8 cellular contexts compared by ENCODE assay signal in genomic region chr18:80147037-80147417, GRCh38. TPM values are rescaled to one million over a fixed set of nuclear protein-coding genes. Genes with fewer than 3 reads are reported as not detected.
A peak's percentile ranks its signal among the peaks of the same experiment; 100 is the strongest.
DNase-seq lines count a peak whose midpoint lies in the region; ATAC-seq, FAIRE-seq and TF ChIP-seq lines count a peak whose summit lies in the region.

No MANE protein-coding gene starts in this region.

- DNase-seq in A549 (ENCODE audit: low read depth in 1 of 2, low spot score in 1 of 2) (no peak), astrocyte of the cerebellum (ENCODE audit: low read depth) (no peak), lower leg skin (ENCODE audit: low spot score in 2 of 2) (no peak), hypothalamus (lab: John Stamatoyannopoulos, UW) (no peak), NCI-H2029 treated with DMSO at 0.1 percent for 48 hours (lab: John Stamatoyannopoulos, UW) (no peak), islet precursor cell (no peak)

- peak overlapping the region; percentile 64 for H3K4me2 ChIP-seq in A549

- CTCF ChIA-PET in A549 (lab: Yijun Ruan, JAX): interaction anchor here (1.5 to 1.6 kb wide), 2 partner anchors 10 kb away, joined by 7 read pairs; no protein-coding TSS in a partner anchor

- POLR2A ChIA-PET in A549 (lab: Yijun Ruan, JAX): interaction anchor here (0.9 to 1.3 kb wide), 2 partner anchors 14 to 158 kb away, joined by 3 read pairs; no protein-coding TSS in a partner anchor

- in situ Hi-C loops in astrocyte of the cerebellum (cut with HindIII; ENCODE audit: low sequenced_read_pairs): no loop called here

- FAIRE-seq in A549 (lab: Jason Lieb, UNC): no peak

- ATAC-seq in A549: peak; percentile 27 to 53; a peak in 4 of 6 replicates
- ATAC-seq in GM18867 (IDR thresholded peaks at IDR 0.05; ENCODE audit: unreplicated experiment): peak; percentile 29
- peak; percentile 37 for ATAC-seq in HG03280 (IDR thresholded peaks at IDR 0.05; ENCODE audit: unreplicated experiment)

- TF ChIP-seq EP300 in A549 (IDR thresholded peaks at IDR 0.05): no peak

- WGBS in A549 (ENCODE audit: missing lambda C conversion rate): 68% methylated on average over 12 of the region's 12 CpGs
- WGBS in lower leg skin, 2 donors: 35 to 52% methylated on average over 12 of the region's 12 CpGs

- TF ChIP-seq POLR2A in A549 (IDR thresholded peaks at IDR 0.05; ENCODE audit: low read length) (no peak), lower leg skin (IDR thresholded peaks at IDR 0.05) (no peak)

- intact Hi-C loops in lower leg skin (cut with DNase I; ENCODE audit: low total_unique reads): no loop called here

- no peaks in the 10 kb centered on the region for H3K9me3 ChIP-seq in A549

- no peaks in the 10 kb centered on the region for H3K4me1 ChIP-seq in A549

- TF ChIP-seq CTCF in A549 (IDR thresholded peaks at IDR 0.05) (no peak), astrocyte of the cerebellum (IDR thresholded peaks at IDR 0.05; ENCODE audit: low read depth, low read length, missing control alignments) (no peak), lower leg skin (IDR thresholded peaks at IDR 0.05) (no peak)

- no peak for TF ChIP-seq RAD21 in A549 (conservative IDR thresholded peaks at IDR 0.05 in 1 of 2, IDR thresholded peaks at IDR 0.05 in 1 of 2)

- H3K4me3 ChIP-seq in A549 (peak overlapping the region; percentile 56), astrocyte of the cerebellum (ENCODE audit: low read depth, low read length) (peak overlapping the region; percentile 64), lower leg skin (ENCODE audit: low read depth, poor library complexity, severe bottlenecking) (peak overlapping the region; percentile 29)

- H3K27ac ChIP-seq in A549: peak overlapping the region in 1 of 2 experiments; percentile 79; a peak in 3 of 6 replicates

TF ChIP-seq in A549, 52 proteins besides CTCF, POLR2A, EP300 and RAD21:
- TF ChIP-seq, protein P1, sequence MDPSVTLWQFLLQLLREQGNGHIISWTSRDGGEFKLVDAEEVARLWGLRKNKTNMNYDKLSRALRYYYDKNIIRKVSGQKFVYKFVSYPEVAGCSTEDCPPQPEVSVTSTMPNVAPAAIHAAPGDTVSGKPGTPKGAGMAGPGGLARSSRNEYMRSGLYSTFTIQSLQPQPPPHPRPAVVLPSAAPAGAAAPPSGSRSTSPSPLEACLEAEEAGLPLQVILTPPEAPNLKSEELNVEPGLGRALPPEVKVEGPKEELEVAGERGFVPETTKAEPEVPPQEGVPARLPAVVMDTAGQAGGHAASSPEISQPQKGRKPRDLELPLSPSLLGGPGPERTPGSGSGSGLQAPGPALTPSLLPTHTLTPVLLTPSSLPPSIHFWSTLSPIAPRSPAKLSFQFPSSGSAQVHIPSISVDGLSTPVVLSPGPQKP (IDR thresholded peaks at IDR 0.05; ENCODE audit: low read depth, low read length): no peak
- TF ChIP-seq MAFK (IDR thresholded peaks at IDR 0.05; ENCODE audit: partially characterized antibody): peak; percentile 10

RNA-seq across cellular contexts. Expression of gene ADNP2, which starts 38.0 kb away (rescaled TPM):
- polyA plus RNA-seq in A549 (2011; rRNA removed): 9.8 and 14.8 TPM in 2 replicates
- polyA plus RNA-seq in A549 (2012; cell fraction: cytosol; rRNA removed): 5.1 and 6.6 TPM in 2 replicates
- 12.0 and 15.3 TPM in 2 replicates for polyA plus RNA-seq in A549 (2012; cell fraction: nucleus; rRNA removed)
- polyA plus RNA-seq in A549 (2017; fragmentation: RNase III; extraction: RNeasy Plus Mini Kit Qiagen cat#74134 plus additional on column Dnase treatment): 9.9 to 11.2 TPM (median 10.8 TPM) in 3 replicates
- polyA minus RNA-seq in A549 (2011; rRNA and poly(A)+ RNA removed): 18.4 and 19.9 TPM in 2 replicates
- 10 to 100 TPM; 18.1 to 22.6 (median 19.9) TPM for total RNA-seq in lower leg skin
